ENCODE assay signal across 8 cellular contexts in genomic region chr17:751269-752001, GRCh38. TPM values are rescaled to one million over a fixed set of nuclear protein-coding genes. Genes with fewer than 3 reads are reported as not detected.
DNase-seq lines count a peak whose midpoint lies in the region; ATAC-seq, FAIRE-seq and TF ChIP-seq lines count a peak whose summit lies in the region.

No MANE protein-coding gene starts in this region.

- no peak for TF ChIP-seq RAD21 in HepG2 (CRISPR knock-in tag; IDR thresholded peaks at IDR 0.05)

- peaks cover 24% of the 10 kb centered on the region for H3K36me3 Mint-ChIP-seq in Caco-2 (ENCODE audit: insufficient read depth, unreplicated experiment)
- peaks cover 18% of the 10 kb centered on the region for H3K36me3 Mint-ChIP-seq in central memory CD8-positive, alpha-beta T cell (ENCODE audit: insufficient read depth)

- H3K4me3 ChIP-seq in Caco-2 (ENCODE audit: low read depth, low read length): peak overlapping the region; percentile 75
- peak overlapping the region; percentile 74 to 84 (median 78) for H3K4me3 ChIP-seq in HepG2 (replicated peaks in 1 of 3; ENCODE audit: insufficient read depth in 1 of 3, low read depth in 2 of 3, low read length in 3 of 3)

- H2AFZ ChIP-seq in HepG2 (ENCODE audit: low read length): no peak overlapping the region

- H3K9ac ChIP-seq in HepG2 (ENCODE audit: insufficient read depth, low read depth, low read length): peak overlapping the region; percentile 90

- H3K9me3 ChIP-seq in Caco-2: no peaks in the 10 kb centered on the region
- no peaks in the 10 kb centered on the region for H3K9me3 ChIP-seq in HepG2 (ENCODE audit: low read length)

- H4K20me1 ChIP-seq in HepG2 (ENCODE audit: insufficient read depth, low read length): no peaks in the 10 kb centered on the region

- TF ChIP-seq EP300 in HepG2 (IDR thresholded peaks at IDR 0.05; ENCODE audit: low read depth in 2 of 2, low read length in 2 of 2) (no peak), HepG2 (CRISPR knock-in tag; IDR thresholded peaks at IDR 0.05; ENCODE audit: borderline replicate concordance) (no peak)

- peak; percentile 9 for FAIRE-seq in HTR-8/SVneo (lab: Jason Lieb, UNC)
- FAIRE-seq in HepG2 (lab: Jason Lieb, UNC): no peak

- no peaks in the 10 kb centered on the region for H3K27me3 Mint-ChIP-seq in Caco-2 (ENCODE audit: insufficient read depth, unreplicated experiment)
- no peaks in the 10 kb centered on the region for H3K27me3 Mint-ChIP-seq in central memory CD8-positive, alpha-beta T cell

- H3K9me3 Mint-ChIP-seq in Caco-2 (ENCODE audit: unreplicated experiment): no peaks in the 10 kb centered on the region
- no peaks in the 10 kb centered on the region for H3K9me3 Mint-ChIP-seq in central memory CD8-positive, alpha-beta T cell

- no peak for TF ChIP-seq CTCF in Caco-2 (IDR thresholded peaks at IDR 0.05; ENCODE audit: insufficient read depth in 1 of 2, low read depth in 1 of 2, low read length in 1 of 2, severe bottlenecking in 1 of 2, unreplicated experiment in 1 of 2)
- TF ChIP-seq CTCF in VCaP (conservative IDR thresholded peaks at IDR 0.05): no peak
- TF ChIP-seq CTCF in HepG2 (CRISPR knock-in tag; IDR thresholded peaks at IDR 0.05): no peak

- peak overlapping the region; percentile 95 for H3K27ac ChIP-seq in VCaP
- peak overlapping the region; percentile 72 for H3K27ac ChIP-seq in HepG2 (ENCODE audit: extremely low read length, insufficient read depth, low read length)

- ATAC-seq in GM21390 (IDR thresholded peaks at IDR 0.05; ENCODE audit: unreplicated experiment) (peak; percentile 27), HepG2 (peak; percentile 28)
- peak; percentile 53 for ATAC-seq in central memory CD8-positive, alpha-beta T cell (replicated peaks; ENCODE audit: extremely low read depth, poor library complexity, severe bottlenecking)

- in situ Hi-C loops in HepG2 (cut with HindIII; ENCODE audit: extremely low pct_ligation_motif_present, low pct_unique_long_range_greater_than_20kb): no loop called here

- BruUV-seq in Caco-2 (replicated peaks; lab: Mats Ljungman, UMichigan): TSS peak; percentile 40
- BruUV-seq in HepG2 (replicated peaks; lab: Mats Ljungman, UMichigan): TSS peak; percentile 52

- H3K4me1 ChIP-seq in Caco-2 (no peaks in the 10 kb centered on the region), HepG2 (ENCODE audit: insufficient read depth, low read length) (peaks cover 26% of the 10 kb centered on the region)

- H3K27me3 ChIP-seq in Caco-2 (replicated peaks; ENCODE audit: control insufficient read depth, insufficient read depth, low read length) (no peaks in the 10 kb centered on the region), HepG2 (ENCODE audit: control insufficient read depth in 1 of 2, insufficient read depth in 2 of 2, low read length in 2 of 2) (no peaks in the 10 kb centered on the region)

- POLR2A ChIA-PET in Caco-2 (lab: Charles Lee) (no interaction called here), HepG2 (lab: Yijun Ruan, JAX) (interaction anchor here (0.5 kb wide), 1 partner anchor 27 kb away, joined by 3 read pairs; no protein-coding TSS in a partner anchor)

- H3K27ac Mint-ChIP-seq in Caco-2 (ENCODE audit: unreplicated experiment): peak overlapping the region; percentile 89
- H3K27ac Mint-ChIP-seq in central memory CD8-positive, alpha-beta T cell (ENCODE audit: low read depth): peak overlapping the region; percentile 94

- H3K36me3 ChIP-seq in Caco-2 (ENCODE audit: control insufficient read depth, insufficient read depth, low read length): no peaks in the 10 kb centered on the region; the same call in 1 of the 2 replicates
- H3K36me3 ChIP-seq in HepG2 (replicated peaks in 1 of 2; ENCODE audit: control insufficient read depth in 1 of 2, insufficient read depth in 2 of 2, low read length in 2 of 2): peaks cover 10 to 19% of the 10 kb centered on the region in 2 experiments

- peaks cover 26% of the 10 kb centered on the region for H3K79me2 ChIP-seq in HepG2 (ENCODE audit: insufficient read depth, low read length)

- peak overlapping the region; percentile 85 for H3K4me2 ChIP-seq in HepG2 (ENCODE audit: low read depth, low read length)

- DNase-seq in Caco-2 (peak in 1 of 2 experiments; percentile 28), HTR-8/SVneo (ENCODE audit: insufficient read length, low spot score) (peak; percentile 55), HepG2 (ENCODE audit: low spot score) (no peak), pons (ENCODE audit: low spot score) (no peak)
- DNase-seq in central memory CD8-positive, alpha-beta T cell (ENCODE audit: low spot score in 2 of 2): peak; percentile 38 to 40
- DNase-seq in stimulated activated CD4-positive, alpha-beta T cell treated with anti-CD3 and anti-CD28 coated beads, TNF-alpha, amount 100 ng/mL, for 4 hours (ENCODE audit: low read depth in 3 of 3): peak; percentile 26 to 38 (median 34)

- peak overlapping the region; percentile 90 for H3K4me3 Mint-ChIP-seq in Caco-2 (ENCODE audit: unreplicated experiment)
- H3K4me3 Mint-ChIP-seq in central memory CD8-positive, alpha-beta T cell: peak overlapping the region; percentile 94

- intact Hi-C loops in Caco-2 (cut with micrococcal nuclease; ENCODE audit: unreplicated experiment): no loop called here
- intact Hi-C loops in HepG2 (cut with micrococcal nuclease; ENCODE audit: unreplicated experiment): no loop called here

- WGBS in HepG2 (ENCODE audit: low lambda C conversion rate): 3% methylated on average over 5 of the region's 49 CpGs

- TF ChIP-seq POLR2A in HepG2 (IDR thresholded peaks at IDR 0.05; ENCODE audit: insufficient read depth in 1 of 2, low read depth in 2 of 2, low read length in 2 of 2): no peak

- H3K4me1 Mint-ChIP-seq in Caco-2 (ENCODE audit: low read depth, unreplicated experiment): peaks cover 15% of the 10 kb centered on the region
- H3K4me1 Mint-ChIP-seq in central memory CD8-positive, alpha-beta T cell: peaks cover 43% of the 10 kb centered on the region

- CTCF ChIA-PET in Caco-2 (lab: Charles Lee) (no interaction called here), HepG2 (lab: Yijun Ruan, JAX; ENCODE audit: low intra/inter-chr PET ratio, low total read pairs) (interaction anchor here (1.4 kb wide), 1 partner anchor 37 kb away, joined by 4 read pairs; the partner anchor contains the start of gene VPS53)

RNA-seq across cellular contexts. Expression of gene GEMIN4, which starts 0.6 kb away (rescaled TPM):
- 19.1 and 20.3 TPM in 2 replicates for total RNA-seq in Caco-2 (2022)
- total RNA-seq in HepG2 (2016; rRNA removed; fragmentation: Illumina TruSeq; extraction: Trizol): 22.7 and 28.2 TPM in 2 replicates
- 1.6 and 2.8 TPM in 2 replicates for total RNA-seq in HepG2 (2016; cell fraction: cytosol; rRNA removed; fragmentation: Illumina TruSeq; extraction: Trizol; ENCODE audit: low read depth)
- total RNA-seq in HepG2 (2016; cell fraction: insoluble cytoplasmic fraction; rRNA removed; fragmentation: Illumina TruSeq; extraction: Trizol): 23.2 and 25.6 TPM in 2 replicates
- 7.3 and 7.8 TPM in 2 replicates for total RNA-seq in HepG2 (2016; cell fraction: membrane; rRNA removed; fragmentation: Illumina TruSeq; extraction: Trizol)
- total RNA-seq in HepG2 (2016; cell fraction: nucleus; rRNA removed; fragmentation: Illumina TruSeq; extraction: Trizol): 14.5 and 15.4 TPM in 2 replicates
- polyA plus RNA-seq in HepG2 (2011; rRNA removed): 10.8 and 13.6 TPM in 2 replicates
- polyA plus RNA-seq in HepG2 (2011; cell fraction: cytosol; rRNA removed): 5.1 and 7.0 TPM in 2 replicates
- polyA plus RNA-seq in HepG2 (2011; cell fraction: nucleus; rRNA removed): 15.7 and 16.5 TPM in 2 replicates
- polyA plus RNA-seq in HepG2 (2012): 10.4 and 10.6 TPM in 2 replicates
- 0.83 and 1.1 TPM in 2 replicates for polyA plus RNA-seq in HepG2 (2016; cell fraction: cytosol; fragmentation: Illumina TruSeq; extraction: Trizol; ENCODE audit: low read depth)
- polyA plus RNA-seq in HepG2 (2016; cell fraction: insoluble cytoplasmic fraction; fragmentation: Illumina TruSeq; extraction: Trizol; ENCODE audit: low read depth): 18.5 and 22.6 TPM in 2 replicates
- polyA plus RNA-seq in HepG2 (2016; cell fraction: membrane; fragmentation: Illumina TruSeq; extraction: Trizol; ENCODE audit: low read depth): 2.1 and 3.2 TPM in 2 replicates
- polyA plus RNA-seq in HepG2 (2016; cell fraction: nucleus; fragmentation: Illumina TruSeq; extraction: Trizol; ENCODE audit: insufficient read depth, low read depth): 17.5 and 17.6 TPM in 2 replicates
- polyA minus RNA-seq in HepG2 (2011; rRNA and poly(A)+ RNA removed; ENCODE audit: low replicate concordance): 30.3 and 134 TPM in 2 replicates
- 6.5 and 6.9 TPM in 2 replicates for polyA minus RNA-seq in HepG2 (2011; cell fraction: cytosol; rRNA and poly(A)+ RNA removed)
- polyA minus RNA-seq in HepG2 (2011; cell fraction: nucleus; rRNA and poly(A)+ RNA removed): 9.9 and 11.6 TPM in 2 replicates

RNA-seq across cellular contexts. Expression of gene TLCD3A, which starts 19.0 kb away (rescaled TPM):
- 13.4 and 14.7 TPM in 2 replicates for total RNA-seq in Caco-2 (2022)
- 16.5 and 25.2 TPM in 2 replicates for total RNA-seq in HepG2 (2016; rRNA removed; fragmentation: Illumina TruSeq; extraction: Trizol)
- total RNA-seq in HepG2 (2016; cell fraction: cytosol; rRNA removed; fragmentation: Illumina TruSeq; extraction: Trizol; ENCODE audit: low read depth): 11.6 and 12.3 TPM in 2 replicates
- 16.8 and 25.2 TPM in 2 replicates for total RNA-seq in HepG2 (2016; cell fraction: insoluble cytoplasmic fraction; rRNA removed; fragmentation: Illumina TruSeq; extraction: Trizol)
- total RNA-seq in HepG2 (2016; cell fraction: membrane; rRNA removed; fragmentation: Illumina TruSeq; extraction: Trizol): 24.8 and 30.1 TPM in 2 replicates
- 22.5 and 29.8 TPM in 2 replicates for total RNA-seq in HepG2 (2016; cell fraction: nucleus; rRNA removed; fragmentation: Illumina TruSeq; extraction: Trizol)
- polyA plus RNA-seq in HepG2 (2011; rRNA removed): 46.6 and 53.8 TPM in 2 replicates
- 55.4 and 57.8 TPM in 2 replicates for polyA plus RNA-seq in HepG2 (2011; cell fraction: cytosol; rRNA removed)
- polyA plus RNA-seq in HepG2 (2011; cell fraction: nucleus; rRNA removed): 29.5 and 29.7 TPM in 2 replicates
- polyA plus RNA-seq in HepG2 (2012): 28.7 and 29.6 TPM in 2 replicates
- 16.6 and 21.9 TPM in 2 replicates for polyA plus RNA-seq in HepG2 (2016; cell fraction: cytosol; fragmentation: Illumina TruSeq; extraction: Trizol; ENCODE audit: low read depth)
- 21.1 and 27.9 TPM in 2 replicates for polyA plus RNA-seq in HepG2 (2016; cell fraction: insoluble cytoplasmic fraction; fragmentation: Illumina TruSeq; extraction: Trizol; ENCODE audit: low read depth)
- polyA plus RNA-seq in HepG2 (2016; cell fraction: membrane; fragmentation: Illumina TruSeq; extraction: Trizol; ENCODE audit: low read depth): 30.8 and 33.2 TPM in 2 replicates
- polyA plus RNA-seq in HepG2 (2016; cell fraction: nucleus; fragmentation: Illumina TruSeq; extraction: Trizol; ENCODE audit: insufficient read depth, low read depth): 48.5 and 49.8 TPM in 2 replicates
- 112 and 176 TPM in 2 replicates for polyA minus RNA-seq in HepG2 (2011; rRNA and poly(A)+ RNA removed; ENCODE audit: low replicate concordance)
- 36.8 and 39.7 TPM in 2 replicates for polyA minus RNA-seq in HepG2 (2011; cell fraction: cytosol; rRNA and poly(A)+ RNA removed)
- 18.0 and 23.5 TPM in 2 replicates for polyA minus RNA-seq in HepG2 (2011; cell fraction: nucleus; rRNA and poly(A)+ RNA removed)

RNA-seq across cellular contexts. Expression of gene GLOD4, which starts 30.6 kb away (rescaled TPM):
- total RNA-seq in Caco-2 (2022) (69.7 and 74.0 TPM in 2 replicates), HepG2 (2016; rRNA removed; fragmentation: Illumina TruSeq; extraction: Trizol) (87.8 and 112 TPM in 2 replicates)
- total RNA-seq in HepG2 (2016; cell fraction: cytosol; rRNA removed; fragmentation: Illumina TruSeq; extraction: Trizol; ENCODE audit: low read depth): 9.8 and 11.3 TPM in 2 replicates
- total RNA-seq in HepG2 (2016; cell fraction: insoluble cytoplasmic fraction; rRNA removed; fragmentation: Illumina TruSeq; extraction: Trizol): 79.1 and 124 TPM in 2 replicates
- total RNA-seq in HepG2 (2016; cell fraction: membrane; rRNA removed; fragmentation: Illumina TruSeq; extraction: Trizol): 22.5 and 25.3 TPM in 2 replicates
- 44.3 and 54.7 TPM in 2 replicates for total RNA-seq in HepG2 (2016; cell fraction: nucleus; rRNA removed; fragmentation: Illumina TruSeq; extraction: Trizol)
- polyA plus RNA-seq in HepG2 (2011; rRNA removed): 42.0 and 53.7 TPM in 2 replicates
- polyA plus RNA-seq in HepG2 (2011; cell fraction: cytosol; rRNA removed): 29.7 and 47.5 TPM in 2 replicates
- polyA plus RNA-seq in HepG2 (2011; cell fraction: nucleus; rRNA removed): 30.6 and 44.9 TPM in 2 replicates
- 56.4 and 101 TPM in 2 replicates for polyA plus RNA-seq in HepG2 (2012)
- 6.7 and 7.7 TPM in 2 replicates for polyA plus RNA-seq in HepG2 (2016; cell fraction: cytosol; fragmentation: Illumina TruSeq; extraction: Trizol; ENCODE audit: low read depth)
- 153 and 154 TPM in 2 replicates for polyA plus RNA-seq in HepG2 (2016; cell fraction: insoluble cytoplasmic fraction; fragmentation: Illumina TruSeq; extraction: Trizol; ENCODE audit: low read depth)
- 13.2 and 14.9 TPM in 2 replicates for polyA plus RNA-seq in HepG2 (2016; cell fraction: membrane; fragmentation: Illumina TruSeq; extraction: Trizol; ENCODE audit: low read depth)
- 86.8 and 90.1 TPM in 2 replicates for polyA plus RNA-seq in HepG2 (2016; cell fraction: nucleus; fragmentation: Illumina TruSeq; extraction: Trizol; ENCODE audit: insufficient read depth, low read depth)
- polyA minus RNA-seq in HepG2 (2011; rRNA and poly(A)+ RNA removed; ENCODE audit: low replicate concordance): 13.1 and 20.3 TPM in 2 replicates
- 14.1 and 21.6 TPM in 2 replicates for polyA minus RNA-seq in HepG2 (2011; cell fraction: cytosol; rRNA and poly(A)+ RNA removed)
- polyA minus RNA-seq in HepG2 (2011; cell fraction: nucleus; rRNA and poly(A)+ RNA removed): 37.0 and 38.0 TPM in 2 replicates

RNA-seq across cellular contexts. Expression of gene MRM3, which starts 30.7 kb away (rescaled TPM):
- total RNA-seq in Caco-2 (2022) (11.0 and 14.1 TPM in 2 replicates), HepG2 (2016; rRNA removed; fragmentation: Illumina TruSeq; extraction: Trizol) (25.5 and 30.3 TPM in 2 replicates)
- total RNA-seq in HepG2 (2016; cell fraction: cytosol; rRNA removed; fragmentation: Illumina TruSeq; extraction: Trizol; ENCODE audit: low read depth): 4.8 and 5.8 TPM in 2 replicates
- total RNA-seq in HepG2 (2016; cell fraction: insoluble cytoplasmic fraction; rRNA removed; fragmentation: Illumina TruSeq; extraction: Trizol): 26.8 and 31.7 TPM in 2 replicates
- 8.4 and 8.7 TPM in 2 replicates for total RNA-seq in HepG2 (2016; cell fraction: membrane; rRNA removed; fragmentation: Illumina TruSeq; extraction: Trizol)
- total RNA-seq in HepG2 (2016; cell fraction: nucleus; rRNA removed; fragmentation: Illumina TruSeq; extraction: Trizol): 17.8 and 20.7 TPM in 2 replicates
- 12.3 and 12.4 TPM in 2 replicates for polyA plus RNA-seq in HepG2 (2011; rRNA removed)
- polyA plus RNA-seq in HepG2 (2011; cell fraction: cytosol; rRNA removed): 16.1 and 17.4 TPM in 2 replicates
- polyA plus RNA-seq in HepG2 (2011; cell fraction: nucleus; rRNA removed): 9.4 and 10.2 TPM in 2 replicates
- 12.8 and 14.9 TPM in 2 replicates for polyA plus RNA-seq in HepG2 (2012)
- polyA plus RNA-seq in HepG2 (2016; cell fraction: cytosol; fragmentation: Illumina TruSeq; extraction: Trizol; ENCODE audit: low read depth): 3.0 and 3.1 TPM in 2 replicates
- 25.8 and 28.8 TPM in 2 replicates for polyA plus RNA-seq in HepG2 (2016; cell fraction: insoluble cytoplasmic fraction; fragmentation: Illumina TruSeq; extraction: Trizol; ENCODE audit: low read depth)
- 4.6 and 4.9 TPM in 2 replicates for polyA plus RNA-seq in HepG2 (2016; cell fraction: membrane; fragmentation: Illumina TruSeq; extraction: Trizol; ENCODE audit: low read depth)
- 13.4 and 15.4 TPM in 2 replicates for polyA plus RNA-seq in HepG2 (2016; cell fraction: nucleus; fragmentation: Illumina TruSeq; extraction: Trizol; ENCODE audit: insufficient read depth, low read depth)
- polyA minus RNA-seq in HepG2 (2011; rRNA and poly(A)+ RNA removed; ENCODE audit: low replicate concordance): 12.6 and 16.7 TPM in 2 replicates
- polyA minus RNA-seq in HepG2 (2011; cell fraction: cytosol; rRNA and poly(A)+ RNA removed): 6.9 and 10.1 TPM in 2 replicates
- polyA minus RNA-seq in HepG2 (2011; cell fraction: nucleus; rRNA and poly(A)+ RNA removed): 28.8 and 34.7 TPM in 2 replicates

RNA-seq across cellular contexts. Expression of gene VPS53, which starts 36.8 kb away (rescaled TPM):
- total RNA-seq in Caco-2 (2022) (37.1 and 41.3 TPM in 2 replicates), HepG2 (2016; rRNA removed; fragmentation: Illumina TruSeq; extraction: Trizol) (17.3 and 21.8 TPM in 2 replicates)
- total RNA-seq in HepG2 (2016; cell fraction: cytosol; rRNA removed; fragmentation: Illumina TruSeq; extraction: Trizol; ENCODE audit: low read depth): 8.1 and 10.4 TPM in 2 replicates
- total RNA-seq in HepG2 (2016; cell fraction: insoluble cytoplasmic fraction; rRNA removed; fragmentation: Illumina TruSeq; extraction: Trizol): 17.9 and 18.2 TPM in 2 replicates
- total RNA-seq in HepG2 (2016; cell fraction: membrane; rRNA removed; fragmentation: Illumina TruSeq; extraction: Trizol): 6.2 and 7.3 TPM in 2 replicates
- total RNA-seq in HepG2 (2016; cell fraction: nucleus; rRNA removed; fragmentation: Illumina TruSeq; extraction: Trizol): 13.4 and 15.3 TPM in 2 replicates
- polyA plus RNA-seq in HepG2 (2011; rRNA removed): 12.5 and 13.3 TPM in 2 replicates
- polyA plus RNA-seq in HepG2 (2011; cell fraction: cytosol; rRNA removed): 7.6 and 8.0 TPM in 2 replicates
- polyA plus RNA-seq in HepG2 (2011; cell fraction: nucleus; rRNA removed): 10.5 and 11.7 TPM in 2 replicates
- polyA plus RNA-seq in HepG2 (2012): 11.0 and 12.6 TPM in 2 replicates
- 1.3 and 1.4 TPM in 2 replicates for polyA plus RNA-seq in HepG2 (2016; cell fraction: cytosol; fragmentation: Illumina TruSeq; extraction: Trizol; ENCODE audit: low read depth)
- 12.9 and 17.6 TPM in 2 replicates for polyA plus RNA-seq in HepG2 (2016; cell fraction: insoluble cytoplasmic fraction; fragmentation: Illumina TruSeq; extraction: Trizol; ENCODE audit: low read depth)
- polyA plus RNA-seq in HepG2 (2016; cell fraction: membrane; fragmentation: Illumina TruSeq; extraction: Trizol; ENCODE audit: low read depth): 3.0 and 3.4 TPM in 2 replicates
- 18.7 and 20.8 TPM in 2 replicates for polyA plus RNA-seq in HepG2 (2016; cell fraction: nucleus; fragmentation: Illumina TruSeq; extraction: Trizol; ENCODE audit: insufficient read depth, low read depth)
- 109 and 127 TPM in 2 replicates for polyA minus RNA-seq in HepG2 (2011; rRNA and poly(A)+ RNA removed; ENCODE audit: low replicate concordance)
- 24.4 and 27.0 TPM in 2 replicates for polyA minus RNA-seq in HepG2 (2011; cell fraction: cytosol; rRNA and poly(A)+ RNA removed)
- polyA minus RNA-seq in HepG2 (2011; cell fraction: nucleus; rRNA and poly(A)+ RNA removed): 35.8 and 54.7 TPM in 2 replicates

Comparison
In these comparisons a context has a peak if more than half of its experiments do, and no peak if none do; other contexts are left out.
1. DNase-seq: peak in HTR-8/SVneo (single experiment), central memory CD8-positive, alpha-beta T cell (2 of 2) and stimulated activated CD4-positive, alpha-beta T cell treated with anti-CD3 and anti-CD28 coated beads, TNF-alpha, amount 100 ng/mL, for 4 hours (3 of 3); none in HepG2 (single experiment) and pons (single experiment).
2. Peak in every context shown above with its lines, with median percentiles within 50 percentile points of each other: ATAC-seq.